11 cellular contexts compared by ENCODE assay signal in genomic region chr10:63491558-63492316, GRCh38. TPM values are rescaled to one million over a fixed set of nuclear protein-coding genes. Genes with fewer than 3 reads are reported as not detected.
DNase-seq lines count a peak whose midpoint lies in the region; ATAC-seq and TF ChIP-seq lines count a peak whose summit lies in the region.
"Had no signal": no experiment of that assay in that cellular context is flagged by ENCODE, and none has a peak within 500 bp of the region (broad histone marks: within the 10 kb centered on the region; RNA-seq: fewer than 3 reads in every experiment).

No MANE protein-coding gene starts in this region.

- ATAC-seq in RWPE2 (ENCODE audit: low read depth) = peak; percentile 78
- ATAC-seq in foreskin keratinocyte = peak; percentile 76
- ATAC-seq in psoas muscle = peak; percentile 34 to 77 (median 60)

- H3K9me3 ChIP-seq in RWPE2 (ENCODE audit: severe bottlenecking) (no peaks in the 10 kb centered on the region), psoas muscle (no peaks in the 10 kb centered on the region)

- DNase-seq in EH (ENCODE audit: low read depth) (peak; percentile 77), RWPE2 (ENCODE audit: low spot score) (no peak), foreskin keratinocyte (peak; percentile 65 to 81), psoas muscle (no peak), NCI-H345 treated with DMSO at 0.1 percent for 48 hours (lab: John Stamatoyannopoulos, UW; ENCODE audit: unreplicated experiment) (no peak), GM10248 (ENCODE audit: extremely low spot score) (no peak), 8988T (no peak), SHP77 treated with DMSO at 0.1 percent for 48 hours (lab: John Stamatoyannopoulos, UW) (no peak)
- DNase-seq: GOT3, NCI-H1092, small intestine had no signal

- H3K27ac ChIP-seq in RWPE2 (ENCODE audit: poor library complexity, severe bottlenecking) (peak overlapping the region; percentile 48), foreskin keratinocyte (peak overlapping the region; percentile 17), psoas muscle (peak overlapping the region; percentile 15)

- POLR2A ChIA-PET in GM10248 (lab: Yijun Ruan, JAX) = no interaction called here

- H3K4me1 ChIP-seq in RWPE2 (ENCODE audit: insufficient read depth, poor library complexity, severe bottlenecking) (peaks cover 34% of the 10 kb centered on the region), foreskin keratinocyte (peaks cover 18% of the 10 kb centered on the region), psoas muscle (peaks cover 16% of the 10 kb centered on the region)

- no peaks in the 10 kb centered on the region for H3K27me3 ChIP-seq in RWPE2 (ENCODE audit: insufficient read depth, poor library complexity, severe bottlenecking)
- no peaks in the 10 kb centered on the region for H3K27me3 ChIP-seq in foreskin keratinocyte
- H3K27me3 ChIP-seq in psoas muscle (ENCODE audit: insufficient read depth in 3 of 3, low read length in 2 of 3) = no peaks in the 10 kb centered on the region

- peaks cover 7% of the 10 kb centered on the region; the same call in 1 of the 2 replicates for H3K36me3 ChIP-seq in RWPE2 (ENCODE audit: low read depth)
- H3K36me3 ChIP-seq in psoas muscle (ENCODE audit: insufficient read depth in 1 of 2, low read depth in 1 of 2) = no peaks in the 10 kb centered on the region

- H3K4me3 ChIP-seq in RWPE2 (ENCODE audit: severe bottlenecking) (no peak overlapping the region), psoas muscle (peak overlapping the region; percentile 3)

- CTCF ChIA-PET in GM10248 (lab: Yijun Ruan, JAX) = interaction anchor here (0.9 to 4.0 kb wide), 5 partner anchors 11 to 325 kb away, joined by 3 to 20 read pairs (median 4); no protein-coding TSS in a partner anchor

- intact Hi-C loops in psoas muscle (cut with DNase I) = no loop called here

- WGBS in psoas muscle, 3 donors = 58 to 66% (median 62%) methylated on average over 8 of the region's 8 CpGs

- TF ChIP-seq CTCF in RWPE2 (IDR thresholded peaks at IDR 0.05; ENCODE audit: poor library complexity, severe bottlenecking) (no peak), foreskin keratinocyte (conservative IDR thresholded peaks at IDR 0.05) (no peak), psoas muscle (IDR thresholded peaks at IDR 0.05) (no peak), GM10248 (IDR thresholded peaks at IDR 0.05; ENCODE audit: control extremely low read depth, extremely low read depth, low read depth, missing control alignments) (no peak)

RNA-seq across cellular contexts. Expression of gene JMJD1C, which starts 26.0 kb away (rescaled TPM):
- total RNA-seq in foreskin keratinocyte = 42.0 and 51.6 TPM in 2 replicates
- 11.4 and 12.0 TPM in 2 replicates for polyA plus RNA-seq in foreskin keratinocyte
- total RNA-seq in psoas muscle = 10 to 100 TPM; 23.3 to 74.4 (median 30.3) TPM
- 10 to 100 TPM; 17.5 to 35.6 (median 17.7) TPM for polyA plus RNA-seq in psoas muscle

RNA-seq across cellular contexts. Expression of gene REEP3, which starts 29.5 kb away (rescaled TPM):
- total RNA-seq in foreskin keratinocyte = 64.8 and 66.2 TPM in 2 replicates
- polyA plus RNA-seq in foreskin keratinocyte = 20.7 and 22.9 TPM in 2 replicates
- total RNA-seq in psoas muscle = 10 to 100 TPM; 12.4 to 17.2 (median 16.5) TPM
- 10 to 100 TPM in 1 of 3 donors, 1 to 10 TPM in 2; 6.5 to 18.4 (median 8.2) TPM for polyA plus RNA-seq in psoas muscle

Comparison
In these comparisons a context has a peak if more than half of its experiments do, and no peak if none do; other contexts are left out.
1. DNase-seq: peak in EH (single experiment) and foreskin keratinocyte (2 of 2); none in RWPE2 (single experiment), psoas muscle (0 of 2), NCI-H345 treated with DMSO at 0.1 percent for 48 hours (single experiment), GM10248 (single experiment), 8988T (single experiment) and SHP77 treated with DMSO at 0.1 percent for 48 hours (single experiment).
2. Peak in every context shown above with its lines, with median percentiles within 50 percentile points of each other: ATAC-seq and H3K27ac ChIP-seq.